Comparison of ENCODE assay signal across 19 cellular contexts in genomic region chr4:151436093-151436518, GRCh38. TPM values are rescaled to one million over a fixed set of nuclear protein-coding genes. Genes with fewer than 3 reads are reported as not detected.
A peak's percentile ranks its signal among the peaks of the same experiment; 100 is the strongest.
DNase-seq lines count a peak whose midpoint lies in the region; ATAC-seq and TF ChIP-seq lines count a peak whose summit lies in the region.
"Had no signal": no experiment of that assay in that cellular context is flagged by ENCODE, and none has a peak within 500 bp of the region (broad histone marks: within the 10 kb centered on the region; RNA-seq: fewer than 3 reads in every experiment).

No MANE protein-coding gene starts in this region.

- TF ChIP-seq CTCF in BJ (IDR thresholded peaks at IDR 0.05; ENCODE audit: insufficient read depth, low read depth, low read length) (no peak), brain microvascular endothelial cell (IDR thresholded peaks at IDR 0.05; ENCODE audit: low read depth, low read length, missing control alignments) (no peak)

- ATAC-seq in HG02973 (IDR thresholded peaks at IDR 0.05; ENCODE audit: unreplicated experiment), result no peak
- ATAC-seq: lower lobe of right lung had no signal

- no peaks in the 10 kb centered on the region for H3K4me1 Mint-ChIP-seq in activated CD4-positive, alpha-beta T cell treated with anti-CD3 and anti-CD28 coated beads, Interleukin-2, amount 10 ng/mL, durations not matched to agents 7 days and 5 days

- DNase-seq in BJ (ENCODE audit: low read depth), result peak; percentile 16
- DNase-seq in NCI-H2196 (lab: John Stamatoyannopoulos, UW; ENCODE audit: unreplicated experiment), result peak; percentile 8
- peak; percentile 9 for DNase-seq in brain microvascular endothelial cell
- DNase-seq in left kidney (ENCODE audit: low read depth, low spot score), result peak; percentile 13
- no peak for DNase-seq in NCI-H748 treated with DMSO at 0.1 percent for 48 hours (lab: John Stamatoyannopoulos, UW)
- DNase-seq in activated CD4-positive, alpha-beta T cell treated with anti-CD3 and anti-CD28 coated beads, Interleukin-2, amount 10 ng/mL, durations not matched to agents 7 days and 5 days, result no peak
- no peak for DNase-seq in erythroblast (lab: John Stamatoyannopoulos, UW)
- DNase-seq: activated CD4-positive, alpha-beta T cell treated with anti-CD3 and anti-CD28 coated beads, Interleukin-2, amount 50 U/mL, for 4 hours; activated naive CD4-positive, alpha-beta T cell treated with Interleukin-2 at 50 U/mL for 16 hours; Calu3; Karpas-422; lower lobe of right lung; NCI-H1105 treated with DMSO at 0.1 percent for 48 hours; NCI-H446; stimulated activated CD4-positive, alpha-beta T cell treated with anti-CD3 and anti-CD28 coated beads, Interleukin-2, amount 100 ng/mL, for 48 hours; T-helper 1 cell had no signal

- H3K4me3 Mint-ChIP-seq in activated CD4-positive, alpha-beta T cell treated with anti-CD3 and anti-CD28 coated beads, Interleukin-2, amount 10 ng/mL, durations not matched to agents 7 days and 5 days, result no peak overlapping the region

- H3K36me3 Mint-ChIP-seq in activated CD4-positive, alpha-beta T cell treated with anti-CD3 and anti-CD28 coated beads, Interleukin-2, amount 10 ng/mL, durations not matched to agents 7 days and 5 days (ENCODE audit: low read depth), result no peaks in the 10 kb centered on the region

- no peak for TF ChIP-seq POLR2A in erythroblast (IDR thresholded peaks at IDR 0.05; ENCODE audit: low read length)

- CTCF ChIA-PET in BJ (lab: Yijun Ruan, JAX), result interaction anchor here (0.7 kb wide), 1 partner anchor 81 kb away, joined by 3 read pairs; no protein-coding TSS in a partner anchor
- CTCF ChIA-PET in activated CD4-positive, alpha-beta T cell treated with anti-CD3 and anti-CD28 coated beads, Interleukin-2, amount 10 ng/mL, durations not matched to agents 7 days and 5 days (lab: Charles Lee), result no interaction called here

- H3K27me3 ChIP-seq in BJ (ENCODE audit: control insufficient read depth, insufficient read depth, low read length) (peaks cover 2% of the 10 kb centered on the region; the same call in 1 of the 2 replicates), brain microvascular endothelial cell (replicated peaks) (no peaks in the 10 kb centered on the region)
- H3K27me3 ChIP-seq: ascending aorta had no signal

- no peaks in the 10 kb centered on the region for H3K9me3 Mint-ChIP-seq in activated CD4-positive, alpha-beta T cell treated with anti-CD3 and anti-CD28 coated beads, Interleukin-2, amount 10 ng/mL, durations not matched to agents 7 days and 5 days

- POLR2A ChIA-PET in BJ (lab: Charles Lee), result no interaction called here
- POLR2A ChIA-PET in activated CD4-positive, alpha-beta T cell treated with anti-CD3 and anti-CD28 coated beads, Interleukin-2, amount 10 ng/mL, durations not matched to agents 7 days and 5 days (lab: Charles Lee), result no interaction called here

- H3K27ac ChIP-seq in brain microvascular endothelial cell, result no peak overlapping the region
- H3K27ac ChIP-seq: ascending aorta, lower lobe of right lung, skin epidermis had no signal

- in situ Hi-C loops in brain microvascular endothelial cell (cut with HindIII; ENCODE audit: low pct_ligation_motif_present, low sequenced_read_pairs), result no loop called here

- H3K4me3 ChIP-seq in BJ (ENCODE audit: low read depth, low read length) (no peak overlapping the region), brain microvascular endothelial cell (ENCODE audit: low read depth, low read length) (no peak overlapping the region)
- H3K4me3 ChIP-seq: ascending aorta, lower lobe of right lung, skin epidermis had no signal

- no peak overlapping the region for H3K27ac Mint-ChIP-seq in activated CD4-positive, alpha-beta T cell treated with anti-CD3 and anti-CD28 coated beads, Interleukin-2, amount 10 ng/mL, durations not matched to agents 7 days and 5 days

- peaks cover 17% of the 10 kb centered on the region for H3K27me3 Mint-ChIP-seq in activated CD4-positive, alpha-beta T cell treated with anti-CD3 and anti-CD28 coated beads, Interleukin-2, amount 10 ng/mL, durations not matched to agents 7 days and 5 days

- H3K36me3 ChIP-seq in BJ (ENCODE audit: control insufficient read depth, insufficient read depth, low read length), result no peaks in the 10 kb centered on the region
- no peaks in the 10 kb centered on the region for H3K36me3 ChIP-seq in brain microvascular endothelial cell (replicated peaks)
- H3K36me3 ChIP-seq: ascending aorta, lower lobe of right lung had no signal

RNA-seq across cellular contexts. Expression of gene FHIP1A, which starts 27.1 kb away (rescaled TPM):
- 0.28 and 0.49 TPM in 2 replicates for polyA plus RNA-seq in BJ (2011; rRNA removed)
- polyA minus RNA-seq in BJ (2011; rRNA and poly(A)+ RNA removed), result 0.38 and 0.67 TPM in 2 replicates
- not detected for total RNA-seq in activated CD4-positive, alpha-beta T cell treated with anti-CD3 and anti-CD28 coated beads, Interleukin-2, amount 10 ng/mL, durations not matched to agents 7 days and 5 days
- total RNA-seq: ascending aorta had no signal

Comparison
In these comparisons a context has a peak if more than half of its experiments do, and no peak if none do; other contexts are left out.
1. DNase-seq: peak in BJ (single experiment), NCI-H2196 (single experiment), brain microvascular endothelial cell (single experiment) and left kidney (single experiment); none in NCI-H748 treated with DMSO at 0.1 percent for 48 hours (single experiment), activated CD4-positive, alpha-beta T cell treated with anti-CD3 and anti-CD28 coated beads, Interleukin-2, amount 10 ng/mL, durations not matched to agents 7 days and 5 days (single experiment) and erythroblast (0 of 2).